ENCODE assay signal across 8 cellular contexts in genomic region chr15:89999676-90000174, GRCh38. TPM values are rescaled to one million over a fixed set of nuclear protein-coding genes. Genes with fewer than 3 reads are reported as not detected.
A peak's percentile ranks its signal among the peaks of the same experiment; 100 is the strongest.
DNase-seq lines count a peak whose midpoint lies in the region; ATAC-seq lines count a peak whose summit lies in the region.
"Had no signal": no experiment of that assay in that cellular context is flagged by ENCODE, and none has a peak within 500 bp of the region (broad histone marks: within the 10 kb centered on the region; RNA-seq: fewer than 3 reads in every experiment).

No MANE protein-coding gene starts in this region.

- peaks cover 15 to 26% (median 26%) of the 10 kb centered on the region in 3 donors for H3K27me3 Mint-ChIP-seq in immature natural killer cell (ENCODE audit: low read depth in 3 of 3)
- no peaks in the 10 kb centered on the region for H3K27me3 Mint-ChIP-seq in activated T-cell treated with anti-CD3 and anti-CD28 coated beads, Interleukin-2, amount 50 U/mL, for 4 hours (ENCODE audit: low read depth)

- H3K9me3 Mint-ChIP-seq in immature natural killer cell: no peaks in the 10 kb centered on the region
- no peaks in the 10 kb centered on the region for H3K9me3 Mint-ChIP-seq in activated T-cell treated with anti-CD3 and anti-CD28 coated beads, Interleukin-2, amount 50 U/mL, for 4 hours

- peak overlapping the region; percentile 62 for H3K4me3 ChIP-seq in HUES64 (ENCODE audit: low read length)

- peaks cover 39 to 43% of the 10 kb centered on the region in 2 donors for H3K4me1 Mint-ChIP-seq in immature natural killer cell
- peaks cover 37% of the 10 kb centered on the region for H3K4me1 Mint-ChIP-seq in activated T-cell treated with anti-CD3 and anti-CD28 coated beads, Interleukin-2, amount 50 U/mL, for 4 hours (ENCODE audit: low read depth)

- peak overlapping the region; percentile 64 for H3K9ac ChIP-seq in HUES64 (ENCODE audit: low read depth, low read length)

- no peaks in the 10 kb centered on the region for H3K36me3 Mint-ChIP-seq in immature natural killer cell
- no peaks in the 10 kb centered on the region for H3K36me3 Mint-ChIP-seq in activated T-cell treated with anti-CD3 and anti-CD28 coated beads, Interleukin-2, amount 50 U/mL, for 4 hours (ENCODE audit: insufficient read depth)

- ATAC-seq in HG02884 (IDR thresholded peaks at IDR 0.05; ENCODE audit: unreplicated experiment): no peak
- ATAC-seq in activated T-cell treated with anti-CD3 and anti-CD28 coated beads, Interleukin-2, amount 50 U/mL, for 4 hours: no peak

- WGBS in HUES64: 4% methylated on average over 13 of the region's 13 CpGs

- H3K27ac Mint-ChIP-seq in immature natural killer cell: peak overlapping the region in 4 of 6 donors; percentile 17 to 74 (median 60)

- no peaks in the 10 kb centered on the region for H3K36me3 ChIP-seq in HUES64 (ENCODE audit: insufficient read depth, low read length)

- peak overlapping the region; percentile 59 for H3K27ac ChIP-seq in HUES64 (ENCODE audit: low read depth, low read length)
- H3K27ac ChIP-seq in substantia nigra (ENCODE audit: low read depth, low read length, poor library complexity, severe bottlenecking): peak overlapping the region; percentile 39

- peak overlapping the region in 4 of 5 donors; percentile 43 to 63 (median 47) for H3K4me3 Mint-ChIP-seq in immature natural killer cell
- H3K4me3 Mint-ChIP-seq in activated T-cell treated with anti-CD3 and anti-CD28 coated beads, Interleukin-2, amount 50 U/mL, for 4 hours: no peak overlapping the region

- 0 out of 2 replicates have a peak, but pooled peaks cover 5% of the 10 kb centered on the region for H3K27me3 ChIP-seq in HUES64 (ENCODE audit: insufficient read depth, low read length)

- in situ Hi-C loops in T47D (cut with HindIII; ENCODE audit: low pct_unique_long_range_greater_than_20kb, low sequenced_read_pairs): no loop called here

- DNase-seq in T47D (ENCODE audit: low read depth in 1 of 2, low spot score in 1 of 2) (peak; percentile 60 to 67), immature natural killer cell (no peak), substantia nigra (lab: John Stamatoyannopoulos, UW) (no peak), COLO829 (ENCODE audit: low spot score) (no peak)
- DNase-seq in activated T-cell treated with anti-CD3 and anti-CD28 coated beads, Interleukin-2, amount 50 U/mL, for 4 hours: no peak
- DNase-seq: activated gamma-delta T cell had no signal

- no peaks in the 10 kb centered on the region for H3K9me3 ChIP-seq in HUES64 (ENCODE audit: insufficient read depth, low read depth, low read length)

- H3K4me1 ChIP-seq in HUES64 (ENCODE audit: insufficient read depth, low read length): peaks cover 25% of the 10 kb centered on the region

RNA-seq across cellular contexts. Expression of gene ZNF710, which starts 1.4 kb away (rescaled TPM):
- polyA plus RNA-seq in HUES64 (2013, experiment 1 of 2): 22.4 TPM
- polyA plus RNA-seq in HUES64 (2013, experiment 2 of 2): 20.4 TPM
- polyA plus RNA-seq in immature natural killer cell: 1 to 10 TPM; 1.7 to 3.4 (median 2.3) TPM
- total RNA-seq in activated T-cell treated with anti-CD3 and anti-CD28 coated beads, Interleukin-2, amount 50 U/mL, for 4 hours: 10 to 100 TPM; 21.7 to 28.2 (median 25.0) TPM

Comparison
In these comparisons a context has a peak if more than half of its experiments do, and no peak if none do; other contexts are left out.
1. DNase-seq: peak in T47D (2 of 2); none in immature natural killer cell (0 of 3), substantia nigra (0 of 49), COLO829 (single experiment) and activated T-cell treated with anti-CD3 and anti-CD28 coated beads, Interleukin-2, amount 50 U/mL, for 4 hours (single experiment).